Comparison of ENCODE assay signal across 25 cellular contexts in genomic region chr12:13805038-13805437, GRCh38.
"Had no signal": no experiment of that assay in that cellular context is flagged by ENCODE, and none has a peak within 500 bp of the region (broad histone marks: within the 10 kb centered on the region; RNA-seq: fewer than 3 reads in every experiment).

No MANE protein-coding gene starts in this region.

- H3K4me3 Mint-ChIP-seq: dendritic cell treated with granulocyte-macrophage colony-stimulating factor and Interleukin-4, amounts not matched to agents 40 ng/mL and 50 ng/mL, for 4 days; effector memory CD8-positive, alpha-beta T cell; naive B cell; nephron; stimulated activated memory B cell treated with anti-CD40 and anti-IgM and Interleukin-4, amounts not matched to agents 10 μg/mL and 1 μg/mL and 100 μg/mL, for 72 hours; stimulated activated naive CD8-positive, alpha-beta T cell treated with anti-CD3 and anti-CD28 coated beads, Interleukin-15, Interleukin-2, amounts not matched to agents 100 ng/mL and 50 ng/mL, for 24 hours had no signal

- H3K36me3 Mint-ChIP-seq: naive B cell; stimulated activated memory B cell treated with anti-CD40 and anti-IgM and Interleukin-4, amounts not matched to agents 10 μg/mL and 1 μg/mL and 100 μg/mL, for 72 hours had no signal

- H3K27me3 Mint-ChIP-seq: dendritic cell treated with granulocyte-macrophage colony-stimulating factor and Interleukin-4, amounts not matched to agents 40 ng/mL and 50 ng/mL, for 4 days had no signal

- H3K4me1 Mint-ChIP-seq: naive B cell; nephron; stimulated activated memory B cell treated with anti-CD40 and anti-IgM and Interleukin-4, amounts not matched to agents 10 μg/mL and 1 μg/mL and 100 μg/mL, for 72 hours had no signal

- H3K27ac Mint-ChIP-seq: dendritic cell treated with granulocyte-macrophage colony-stimulating factor and Interleukin-4, amounts not matched to agents 40 ng/mL and 50 ng/mL, for 4 days; effector memory CD8-positive, alpha-beta T cell; naive B cell; stimulated activated memory B cell treated with anti-CD40 and anti-IgM and Interleukin-4, amounts not matched to agents 10 μg/mL and 1 μg/mL and 100 μg/mL, for 72 hours; stimulated activated naive CD8-positive, alpha-beta T cell treated with anti-CD3 and anti-CD28 coated beads, Interleukin-15, Interleukin-2, amounts not matched to agents 100 ng/mL and 50 ng/mL, for 24 hours had no signal

- H3K4me3 ChIP-seq: esophagus squamous epithelium, gastroesophageal sphincter, lung, prostate gland, right lobe of liver, spleen, testis, tibial nerve had no signal

- H3K27me3 ChIP-seq: esophagus squamous epithelium, right lobe of liver, spleen, testis, tibial nerve had no signal

- H3K36me3 ChIP-seq: esophagus squamous epithelium, gastroesophageal sphincter, prostate gland, right lobe of liver, spleen, tibial nerve had no signal

- H3K9me3 Mint-ChIP-seq: dendritic cell treated with granulocyte-macrophage colony-stimulating factor and Interleukin-4, amounts not matched to agents 40 ng/mL and 50 ng/mL, for 4 days; nephron; stimulated activated naive CD8-positive, alpha-beta T cell treated with anti-CD3 and anti-CD28 coated beads, Interleukin-15, Interleukin-2, amounts not matched to agents 100 ng/mL and 50 ng/mL, for 24 hours had no signal

- DNase-seq: effector memory CD8-positive, alpha-beta T cell; esophagus squamous epithelium; foreskin fibroblast; glutamatergic neuron; islet precursor cell; left cardiac atrium; left ventricle myocardium superior; mesenchymal stem cell; naive B cell; occipital lobe; retina; right lobe of liver; spleen; stimulated activated CD4-positive, alpha-beta T cell treated with anti-CD3 and anti-CD28 coated beads, Interleukin-15, amount 100 ng/mL, for 24 hours; stimulated activated CD4-positive, alpha-beta T cell treated with anti-CD3 and anti-CD28 coated beads, Interleukin-1b, Interleukin-23, amount 100 ng/mL, for 48 hours; stimulated activated CD4-positive, alpha-beta T cell treated with anti-CD3 and anti-CD28 coated beads, Interleukin-4, amount 100 ng/mL, for 24 hours; testis had no signal

- ATAC-seq: effector memory CD8-positive, alpha-beta T cell; gastroesophageal sphincter; left cardiac atrium; left ventricle myocardium superior; right lobe of liver; stimulated activated memory B cell treated with anti-CD40 and anti-IgM and Interleukin-4, amounts not matched to agents 10 μg/mL and 1 μg/mL and 100 μg/mL, for 72 hours had no signal
